12 cellular contexts compared by ENCODE assay signal in genomic region chr1:47178665-47179022, GRCh38. TPM values are rescaled to one million over a fixed set of nuclear protein-coding genes. Genes with fewer than 3 reads are reported as not detected.
DNase-seq lines count a peak whose midpoint lies in the region; ATAC-seq and TF ChIP-seq lines count a peak whose summit lies in the region.
"Had no signal": no experiment of that assay in that cellular context is flagged by ENCODE, and none has a peak within 500 bp of the region (broad histone marks: within the 10 kb centered on the region; RNA-seq: fewer than 3 reads in every experiment).

No MANE protein-coding gene starts in this region.

- peaks cover 8% of the 10 kb centered on the region for H3K4me1 ChIP-seq in CD4-positive, CD25-positive, alpha-beta regulatory T cell (ENCODE audit: control insufficient read depth, insufficient read depth, low read length, poor library complexity, severe bottlenecking)

- peak overlapping the region in 1 of 3 donors; percentile 19 for H3K27ac Mint-ChIP-seq in CD4-positive, CD25-positive, alpha-beta regulatory T cell
- H3K27ac Mint-ChIP-seq in dendritic cell treated with granulocyte-macrophage colony-stimulating factor and Interleukin-4, amounts not matched to agents 40 ng/mL and 50 ng/mL, for 4 days, result peak overlapping the region; percentile 57
- peak overlapping the region; percentile 70 to 84 for H3K27ac Mint-ChIP-seq in natural killer cell

- no peak for DNase-seq in CD4-positive, CD25-positive, alpha-beta regulatory T cell
- DNase-seq in LNCaP clone FGC (ENCODE audit: low read depth), result no peak
- DNase-seq in natural killer cell, result no peak
- DNase-seq in GM10248 (ENCODE audit: extremely low spot score), result no peak

- H3K9me3 Mint-ChIP-seq in CD4-positive, CD25-positive, alpha-beta regulatory T cell, result peaks cover 0 to 2% (median 0%) of the 10 kb centered on the region in 7 donors
- no peaks in the 10 kb centered on the region for H3K9me3 Mint-ChIP-seq in dendritic cell treated with granulocyte-macrophage colony-stimulating factor and Interleukin-4, amounts not matched to agents 40 ng/mL and 50 ng/mL, for 4 days
- no peaks in the 10 kb centered on the region for H3K9me3 Mint-ChIP-seq in natural killer cell
- H3K9me3 Mint-ChIP-seq: activated naive CD4-positive, alpha-beta T cell treated with anti-CD3 and anti-CD28 coated beads, Interleukin-2, amount 50 U/mL, for 24 hours had no signal

- POLR2A ChIA-PET in GM10248 (lab: Yijun Ruan, JAX), result no interaction called here

- H3K4me3 ChIP-seq in CD4-positive, CD25-positive, alpha-beta regulatory T cell (ENCODE audit: low read depth, low read length), result no peak overlapping the region
- H3K4me3 ChIP-seq in LNCaP clone FGC (ENCODE audit: low read depth, low read length), result peak overlapping the region; percentile 59

- no peak for TF ChIP-seq CTCF in LNCaP clone FGC (IDR thresholded peaks at IDR 0.05; ENCODE audit: control insufficient read depth, extremely low read depth, insufficient read depth)
- no peak for TF ChIP-seq CTCF in natural killer cell (IDR thresholded peaks at IDR 0.05)
- TF ChIP-seq CTCF in GM10248 (IDR thresholded peaks at IDR 0.05; ENCODE audit: control extremely low read depth, extremely low read depth, low read depth, missing control alignments), result no peak

- no peaks in the 10 kb centered on the region for H3K36me3 ChIP-seq in CD4-positive, CD25-positive, alpha-beta regulatory T cell (ENCODE audit: control insufficient read depth, insufficient read depth, low read length)
- H3K36me3 ChIP-seq: heart right ventricle, right atrium auricular region had no signal

- H3K27me3 Mint-ChIP-seq in CD4-positive, CD25-positive, alpha-beta regulatory T cell, result peaks cover 26% of the 10 kb centered on the region
- peaks cover 47% of the 10 kb centered on the region for H3K27me3 Mint-ChIP-seq in dendritic cell treated with granulocyte-macrophage colony-stimulating factor and Interleukin-4, amounts not matched to agents 40 ng/mL and 50 ng/mL, for 4 days
- H3K27me3 Mint-ChIP-seq in natural killer cell (ENCODE audit: low read depth in 2 of 2), result peaks cover 31 to 47% of the 10 kb centered on the region in 2 donors

- CTCF ChIA-PET in GM10248 (lab: Yijun Ruan, JAX), result interaction anchor here (0.6 to 11.4 kb wide), 44 partner anchors 9 to 577 kb away, joined by 3 to 192 read pairs (median 5); partner anchors contain the start of genes CMPK1, FOXD2 and PDZK1IP1

- no peak overlapping the region for H3K27ac ChIP-seq in CD4-positive, CD25-positive, alpha-beta regulatory T cell (ENCODE audit: insufficient read depth, low read length, poor library complexity, severe bottlenecking)
- H3K27ac ChIP-seq: heart right ventricle, right atrium auricular region had no signal

- H3K4me1 Mint-ChIP-seq in CD4-positive, CD25-positive, alpha-beta regulatory T cell, result peaks cover 0 to 23% (median 8%) of the 10 kb centered on the region in 4 donors
- peaks cover 18% of the 10 kb centered on the region for H3K4me1 Mint-ChIP-seq in dendritic cell treated with granulocyte-macrophage colony-stimulating factor and Interleukin-4, amounts not matched to agents 40 ng/mL and 50 ng/mL, for 4 days (ENCODE audit: low read depth)
- peaks cover 16 to 22% of the 10 kb centered on the region in 2 donors for H3K4me1 Mint-ChIP-seq in natural killer cell

- no peak for ATAC-seq in CD4-positive, CD25-positive, alpha-beta regulatory T cell (ENCODE audit: low read depth in 2 of 2)
- ATAC-seq in natural killer cell (no peak), HG03432 (IDR thresholded peaks at IDR 0.05; ENCODE audit: unreplicated experiment) (no peak), GM21390 (IDR thresholded peaks at IDR 0.05; ENCODE audit: unreplicated experiment) (no peak), GM19023 (IDR thresholded peaks at IDR 0.05; ENCODE audit: unreplicated experiment) (no peak)

- H3K4me3 Mint-ChIP-seq in CD4-positive, CD25-positive, alpha-beta regulatory T cell, result peak overlapping the region in 3 of 4 donors; percentile 3 to 80 (median 17)
- no peak overlapping the region for H3K4me3 Mint-ChIP-seq in dendritic cell treated with granulocyte-macrophage colony-stimulating factor and Interleukin-4, amounts not matched to agents 40 ng/mL and 50 ng/mL, for 4 days
- peak overlapping the region; percentile 93 for H3K4me3 Mint-ChIP-seq in natural killer cell

- H3K9me3 ChIP-seq in CD4-positive, CD25-positive, alpha-beta regulatory T cell (ENCODE audit: control insufficient read depth in 2 of 2, low read length in 2 of 2), result no peaks in the 10 kb centered on the region
- H3K9me3 ChIP-seq: heart right ventricle, right atrium auricular region had no signal

- peaks cover 4% of the 10 kb centered on the region for H3K36me3 Mint-ChIP-seq in CD4-positive, CD25-positive, alpha-beta regulatory T cell
- H3K36me3 Mint-ChIP-seq in dendritic cell treated with granulocyte-macrophage colony-stimulating factor and Interleukin-4, amounts not matched to agents 40 ng/mL and 50 ng/mL, for 4 days (ENCODE audit: low read depth), result no peaks in the 10 kb centered on the region
- no peaks in the 10 kb centered on the region for H3K36me3 Mint-ChIP-seq in natural killer cell
- H3K36me3 Mint-ChIP-seq: activated naive CD4-positive, alpha-beta T cell treated with anti-CD3 and anti-CD28 coated beads, Interleukin-2, amount 50 U/mL, for 24 hours had no signal

- intact Hi-C loops in dendritic cell treated with granulocyte-macrophage colony-stimulating factor and Interleukin-4, amounts not matched to agents 40 ng/mL and 50 ng/mL, for 4 days (cut with micrococcal nuclease), result loop anchor here (1.0 to 10.0 kb wide), 2 partner anchors 85 to 536 kb away; no protein-coding TSS in a partner anchor
- intact Hi-C loops in natural killer cell (cut with micrococcal nuclease), result no loop called here

- H3K27me3 ChIP-seq in CD4-positive, CD25-positive, alpha-beta regulatory T cell (ENCODE audit: control insufficient read depth, insufficient read depth, low read length), result peaks cover 10% of the 10 kb centered on the region
- H3K27me3 ChIP-seq: right atrium auricular region had no signal

RNA-seq across cellular contexts. Expression of gene PDZK1IP1, which starts 11.2 kb away (rescaled TPM):
- total RNA-seq in CD4-positive, CD25-positive, alpha-beta regulatory T cell, result 0.94 TPM
- not detected for polyA plus RNA-seq in CD4-positive, CD25-positive, alpha-beta regulatory T cell
- under 1 TPM in 1 of 3 donors, not detected in 2; 0.54 TPM for total RNA-seq in natural killer cell
- total RNA-seq: T-helper 2 cell treated with Interferon-gamma antibody and Interleukin-4, amounts not matched to agents 100 ng/mL and 5 ng/mL, for 36 hours had no signal

RNA-seq across cellular contexts. Expression of gene CYP4A22, which starts 41.4 kb away (rescaled TPM):
- not detected for total RNA-seq in CD4-positive, CD25-positive, alpha-beta regulatory T cell
- polyA plus RNA-seq in CD4-positive, CD25-positive, alpha-beta regulatory T cell, result not detected
- not detected for total RNA-seq in natural killer cell
- total RNA-seq: heart right ventricle; right atrium auricular region; T-helper 2 cell treated with Interferon-gamma antibody and Interleukin-4, amounts not matched to agents 100 ng/mL and 5 ng/mL, for 36 hours had no signal
- polyA plus RNA-seq: heart right ventricle had no signal

RNA-seq across cellular contexts. Expression of gene TAL1, which starts 53.4 kb away (rescaled TPM):
- 4.4 TPM for total RNA-seq in CD4-positive, CD25-positive, alpha-beta regulatory T cell
- polyA plus RNA-seq in CD4-positive, CD25-positive, alpha-beta regulatory T cell, result not detected
- 1 to 10 TPM in 2 of 3 donors, under 1 TPM in 1; 0.91 to 6.7 (median 3.5) TPM for total RNA-seq in natural killer cell
- total RNA-seq: T-helper 2 cell treated with Interferon-gamma antibody and Interleukin-4, amounts not matched to agents 100 ng/mL and 5 ng/mL, for 36 hours had no signal
